In the genomic region with DNA sequence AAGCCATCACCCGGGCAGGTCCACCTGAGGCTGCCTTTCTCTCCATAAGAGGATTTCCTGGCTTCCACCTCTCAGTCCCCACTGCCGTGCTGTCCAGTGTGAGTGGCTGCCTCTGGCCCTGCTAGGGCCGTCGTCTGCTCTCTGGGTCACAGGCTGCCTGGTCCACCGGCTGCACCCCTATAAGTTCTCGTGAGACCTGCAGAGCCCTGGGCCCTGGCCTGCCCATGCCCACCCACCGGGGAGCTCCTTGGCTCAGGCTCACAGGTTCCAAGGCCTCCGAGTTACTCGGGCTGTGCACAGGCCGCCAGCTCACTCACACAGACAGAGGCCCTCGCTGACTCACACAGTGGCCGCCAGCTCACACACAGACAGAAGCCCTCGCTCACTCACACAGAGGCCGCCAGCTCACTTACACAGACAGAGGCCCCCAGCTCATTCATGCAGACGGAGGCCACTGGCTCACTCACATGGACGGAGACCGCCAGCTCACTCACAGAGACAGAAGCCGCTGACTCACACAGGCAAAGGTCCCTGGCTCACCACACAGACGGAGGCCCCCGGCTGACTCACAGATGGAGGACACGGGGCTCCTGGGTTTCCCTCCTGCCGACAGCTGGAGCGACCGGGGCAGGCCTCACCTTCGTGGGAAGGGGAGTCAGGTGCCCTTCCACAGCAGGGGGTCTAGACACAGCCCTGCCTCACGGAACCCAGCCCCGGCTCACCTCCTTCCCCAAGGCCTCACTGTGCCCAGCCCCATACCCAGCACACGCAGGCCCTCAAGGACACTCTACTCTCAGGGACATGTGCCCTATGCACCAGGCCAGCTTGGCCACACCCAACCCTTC, we compare ENCODE assay signal across 15 cellular contexts.
DNase-seq lines count a peak whose midpoint lies in the region; ATAC-seq and TF ChIP-seq lines count a peak whose summit lies in the region.
"Had no signal": no experiment of that assay in that cellular context is flagged by ENCODE, and none has a peak within 500 bp of the region (broad histone marks: within the 10 kb centered on the region; RNA-seq: fewer than 3 reads in every experiment).

No MANE protein-coding gene starts in this region.

- DNase-seq in DMS 273 (lab: John Stamatoyannopoulos, UW; ENCODE audit: unreplicated experiment): peak; percentile 10
- DNase-seq in DMS 273 treated with DMSO at 0.1 percent for 48 hours (lab: John Stamatoyannopoulos, UW): no peak
- peak; percentile 88 for DNase-seq in RWPE2 (ENCODE audit: low spot score)
- peak; percentile 22 for DNase-seq in fibroblast of pulmonary artery (ENCODE audit: low read depth)
- DNase-seq in smooth muscle cell (lab: John Stamatoyannopoulos, UW; ENCODE audit: unreplicated experiment): peak; percentile 31
- DNase-seq: DMS79 treated with DMSO at 0.1 percent for 48 hours, mammary epithelial cell, NCI-H2029, OCI-M1, right cardiac atrium had no signal

- no peaks in the 10 kb centered on the region for H4K20me1 ChIP-seq in smooth muscle cell (ENCODE audit: low read depth)

- H3F3A ChIP-seq in smooth muscle cell (ENCODE audit: low read depth): peaks cover 6% of the 10 kb centered on the region

- peaks cover 10% of the 10 kb centered on the region for H3K4me1 ChIP-seq in RWPE2 (ENCODE audit: insufficient read depth, poor library complexity, severe bottlenecking)
- no peaks in the 10 kb centered on the region for H3K4me1 ChIP-seq in smooth muscle cell (ENCODE audit: low read depth)

- H3K36me3 ChIP-seq in RWPE2 (ENCODE audit: low read depth) (no peaks in the 10 kb centered on the region), smooth muscle cell (ENCODE audit: low read depth) (no peaks in the 10 kb centered on the region)
- H3K36me3 ChIP-seq: gastroesophageal sphincter had no signal

- H3K9me3 ChIP-seq in RWPE2 (ENCODE audit: severe bottlenecking) (no peaks in the 10 kb centered on the region), smooth muscle cell (replicated peaks; ENCODE audit: low read depth) (no peaks in the 10 kb centered on the region)
- H3K9me3 ChIP-seq: gastroesophageal sphincter had no signal

- no peaks in the 10 kb centered on the region for H3K79me2 ChIP-seq in smooth muscle cell (ENCODE audit: low read depth)

- no peak overlapping the region for H2AFZ ChIP-seq in smooth muscle cell (ENCODE audit: low read depth)

- H3K4me3 ChIP-seq in RWPE2 (ENCODE audit: severe bottlenecking): no peak overlapping the region
- H3K4me3 ChIP-seq in fibroblast of pulmonary artery (replicated peaks; ENCODE audit: low read depth, low read length): no peak overlapping the region
- no peak overlapping the region for H3K4me3 ChIP-seq in smooth muscle cell
- H3K4me3 ChIP-seq: gastroesophageal sphincter had no signal

- peak overlapping the region; percentile 66 for H3K4me2 ChIP-seq in smooth muscle cell

- TF ChIP-seq CTCF in RWPE2 (IDR thresholded peaks at IDR 0.05; ENCODE audit: poor library complexity, severe bottlenecking) (no peak), fibroblast of pulmonary artery (IDR thresholded peaks at IDR 0.05; ENCODE audit: low read length, missing control alignments) (no peak), smooth muscle cell (IDR thresholded peaks at IDR 0.05; ENCODE audit: borderline replicate concordance, insufficient read depth, poor library complexity, severe bottlenecking) (no peak)

- peak overlapping the region; percentile 80 for H3K9ac ChIP-seq in smooth muscle cell (ENCODE audit: low read depth)

- 37% methylated on average over 25 of the region's 28 CpGs for WGBS in smooth muscle cell (ENCODE audit: low lambda C conversion rate)

- H3K27ac ChIP-seq in RWPE2 (ENCODE audit: poor library complexity, severe bottlenecking): peak overlapping the region; percentile 44
- peak overlapping the region; percentile 93 for H3K27ac ChIP-seq in smooth muscle cell (ENCODE audit: low read depth)
- H3K27ac ChIP-seq: 22Rv1, gastroesophageal sphincter had no signal

- H3K27me3 ChIP-seq in RWPE2 (ENCODE audit: insufficient read depth, poor library complexity, severe bottlenecking): no peaks in the 10 kb centered on the region
- no peaks in the 10 kb centered on the region for H3K27me3 ChIP-seq in smooth muscle cell (ENCODE audit: low read depth)
- H3K27me3 ChIP-seq: gastroesophageal sphincter had no signal

- peak; percentile 88 for ATAC-seq in RWPE2 (ENCODE audit: low read depth)
- no peak for ATAC-seq in GM21526 (IDR thresholded peaks at IDR 0.05; ENCODE audit: low FRiP score, unreplicated experiment)
- no peak for ATAC-seq in SK-N-SH treated with all-trans-retinoic acid at 6 μM for 48 hours
- ATAC-seq in HG02840 (IDR thresholded peaks at IDR 0.05; ENCODE audit: low FRiP score, unreplicated experiment): no peak
- ATAC-seq: gastroesophageal sphincter had no signal

TF ChIP-seq in SK-N-SH treated with all-trans-retinoic acid at 6 μM for 48 hours, 23 proteins besides CTCF, POLR2A, EP300 and RAD21 (continues in another document):
- no peak for TF ChIP-seq ZNF70 (CRISPR knock-in tag; IDR thresholded peaks at IDR 0.05)
- TF ChIP-seq CREB5 (CRISPR knock-in tag; IDR thresholded peaks at IDR 0.05; ENCODE audit: low read depth): no peak
- no peak for TF ChIP-seq RARB (CRISPR knock-in tag; IDR thresholded peaks at IDR 0.05)
- no peak for TF ChIP-seq TOX (CRISPR knock-in tag; IDR thresholded peaks at IDR 0.05; ENCODE audit: borderline replicate concordance)
- TF ChIP-seq OSR1 (CRISPR knock-in tag; IDR thresholded peaks at IDR 0.05): no peak
- no peak for TF ChIP-seq BACH2 (CRISPR knock-in tag; IDR thresholded peaks at IDR 0.05; ENCODE audit: borderline replicate concordance)
- no peak for TF ChIP-seq ISL1 (CRISPR knock-in tag; IDR thresholded peaks at IDR 0.05)
- no peak for TF ChIP-seq ZFP30 (CRISPR knock-in tag; IDR thresholded peaks at IDR 0.05)
- no peak for TF ChIP-seq PPARA (CRISPR knock-in tag; IDR thresholded peaks at IDR 0.05; ENCODE audit: borderline replicate concordance)
- no peak for TF ChIP-seq SNAI2 (CRISPR knock-in tag; IDR thresholded peaks at IDR 0.05)
- no peak for TF ChIP-seq ZFP3 (CRISPR knock-in tag; IDR thresholded peaks at IDR 0.05)
- no peak for TF ChIP-seq POU6F1 (CRISPR knock-in tag; IDR thresholded peaks at IDR 0.05; ENCODE audit: borderline replicate concordance, low read depth)
- no peak for TF ChIP-seq ESRRG (CRISPR knock-in tag; IDR thresholded peaks at IDR 0.05)
- TF ChIP-seq GLIS3 (CRISPR knock-in tag; IDR thresholded peaks at IDR 0.05): no peak
- TF ChIP-seq TSHZ2 (CRISPR knock-in tag; IDR thresholded peaks at IDR 0.05): no peak
- TF ChIP-seq TCF4 (CRISPR knock-in tag; IDR thresholded peaks at IDR 0.05; ENCODE audit: borderline replicate concordance): no peak
